ENCODE assay signal across 8 cellular contexts in the genomic region with DNA sequence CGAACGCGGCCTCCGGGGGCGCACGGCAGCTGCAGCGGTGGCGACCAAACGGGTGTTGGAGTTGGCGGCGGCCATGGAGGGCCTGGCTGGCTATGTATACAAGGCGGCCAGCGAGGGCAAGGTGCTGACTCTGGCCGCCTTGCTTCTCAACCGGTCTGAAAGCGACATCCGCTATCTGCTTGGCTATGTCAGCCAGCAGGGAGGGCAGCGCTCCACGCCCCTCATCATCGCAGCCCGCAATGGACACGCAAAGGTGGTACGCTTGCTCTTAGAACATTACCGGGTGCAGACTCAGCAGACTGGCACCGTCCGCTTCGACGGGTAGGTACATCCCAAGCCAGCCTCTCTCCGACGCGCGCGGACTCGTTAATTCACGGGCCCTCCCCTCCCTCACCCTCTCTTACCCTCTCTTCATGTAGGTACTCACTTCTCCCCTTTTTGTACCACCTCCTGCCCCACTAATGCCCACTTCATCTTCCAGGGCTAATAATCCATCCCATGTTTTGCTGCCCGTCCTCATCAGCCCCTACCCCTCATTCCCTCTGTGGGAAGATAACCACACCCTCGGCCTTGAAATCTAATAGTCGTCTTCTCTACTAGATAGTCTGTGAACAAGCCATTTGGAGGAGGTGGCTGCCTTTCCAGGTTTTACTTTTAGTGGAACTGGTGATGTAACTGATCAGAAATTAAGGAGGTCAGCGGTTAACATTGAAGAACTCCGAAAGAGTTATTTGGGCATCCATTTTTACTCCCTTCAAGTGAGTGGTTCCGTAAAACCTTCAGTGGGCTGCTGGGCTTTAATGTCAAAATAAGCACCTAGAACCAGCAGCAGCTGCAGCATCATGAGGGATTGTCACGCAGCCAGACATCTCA. TPM values are rescaled to one million over a fixed set of nuclear protein-coding genes. Genes with fewer than 3 reads are reported as not detected.
DNase-seq lines count a peak whose midpoint lies in the region; ATAC-seq and FAIRE-seq lines count a peak whose summit lies in the region.

No MANE protein-coding gene starts in this region.

- H3K36me3 Mint-ChIP-seq in dendritic cell treated with granulocyte-macrophage colony-stimulating factor and Interleukin-4, amounts not matched to agents 40 ng/mL and 50 ng/mL, for 4 days (ENCODE audit: low read depth) = peaks cover 44% of the 10 kb centered on the region

- ATAC-seq in HG02852 (IDR thresholded peaks at IDR 0.05; ENCODE audit: unreplicated experiment) = no peak

- peak; percentile 63 for FAIRE-seq in urothelium cell line (lab: Jason Lieb, UNC)

- peak overlapping the region; percentile 96 for H3K27ac Mint-ChIP-seq in dendritic cell treated with granulocyte-macrophage colony-stimulating factor and Interleukin-4, amounts not matched to agents 40 ng/mL and 50 ng/mL, for 4 days

- no peaks in the 10 kb centered on the region for H3K27me3 Mint-ChIP-seq in dendritic cell treated with granulocyte-macrophage colony-stimulating factor and Interleukin-4, amounts not matched to agents 40 ng/mL and 50 ng/mL, for 4 days

- DNase-seq in NK-92 treated with Interleukin-12 subunit alpha and Interleukin-12 subunit beta, amount 100 ng/mL, for 24 hours (lab: John Stamatoyannopoulos, UW) = peak; percentile 42
- DNase-seq in NK-92 (lab: John Stamatoyannopoulos, UW; ENCODE audit: unreplicated experiment) (no peak), HT1080 (ENCODE audit: low read depth) (peak; percentile 33), SK-N-DZ (ENCODE audit: low spot score) (peak; percentile 61), midbrain (lab: John Stamatoyannopoulos, UW) (peak; percentile 62), urothelium cell line (ENCODE audit: low spot score) (no peak)

- no peaks in the 10 kb centered on the region for H3K9me3 Mint-ChIP-seq in dendritic cell treated with granulocyte-macrophage colony-stimulating factor and Interleukin-4, amounts not matched to agents 40 ng/mL and 50 ng/mL, for 4 days

- peaks cover 59% of the 10 kb centered on the region for H3K4me1 Mint-ChIP-seq in dendritic cell treated with granulocyte-macrophage colony-stimulating factor and Interleukin-4, amounts not matched to agents 40 ng/mL and 50 ng/mL, for 4 days (ENCODE audit: low read depth)

- intact Hi-C loops in dendritic cell treated with granulocyte-macrophage colony-stimulating factor and Interleukin-4, amounts not matched to agents 40 ng/mL and 50 ng/mL, for 4 days (cut with micrococcal nuclease) = loop anchor here (2.0 kb wide), 1 partner anchor 22 kb away; no protein-coding TSS in a partner anchor

- peak overlapping the region; percentile 98 for H3K4me3 Mint-ChIP-seq in dendritic cell treated with granulocyte-macrophage colony-stimulating factor and Interleukin-4, amounts not matched to agents 40 ng/mL and 50 ng/mL, for 4 days

RNA-seq across cellular contexts. Expression of a gene that starts 1.0 kb away (rescaled TPM):
- 28.0 and 44.1 TPM in 2 replicates for total RNA-seq in HT1080 (2014; rRNA removed; shearing (Covaris generic))
- polyA plus RNA-seq in HT1080 (2015; cell fraction: cytosol; rRNA removed) = 19.1 and 22.8 TPM in 2 replicates
- polyA plus RNA-seq in HT1080 (2015; cell fraction: nucleus; rRNA removed) = 20.0 and 21.1 TPM in 2 replicates
- 26.7 and 27.8 TPM in 2 replicates for polyA plus RNA-seq in SK-N-DZ (2014; cell fraction: cytosol; rRNA removed)
- polyA plus RNA-seq in SK-N-DZ (2014; cell fraction: nucleus; rRNA removed) = 11.4 and 12.3 TPM in 2 replicates

RNA-seq across cellular contexts. Expression of a gene that starts 49.1 kb away (rescaled TPM):
- total RNA-seq in HT1080 (2014; rRNA removed; shearing (Covaris generic)) = 36.2 and 62.8 TPM in 2 replicates
- 49.2 and 51.9 TPM in 2 replicates for polyA plus RNA-seq in HT1080 (2015; cell fraction: cytosol; rRNA removed)
- 44.0 and 44.8 TPM in 2 replicates for polyA plus RNA-seq in HT1080 (2015; cell fraction: nucleus; rRNA removed)
- 79.2 and 95.4 TPM in 2 replicates for polyA plus RNA-seq in SK-N-DZ (2014; cell fraction: cytosol; rRNA removed)
- 103 and 107 TPM in 2 replicates for polyA plus RNA-seq in SK-N-DZ (2014; cell fraction: nucleus; rRNA removed)

Comparison
In these comparisons a context has a peak if more than half of its experiments do, and no peak if none do; other contexts are left out.
1. DNase-seq: peak in NK-92 treated with Interleukin-12 subunit alpha and Interleukin-12 subunit beta, amount 100 ng/mL, for 24 hours (single experiment), HT1080 (single experiment), SK-N-DZ (single experiment) and midbrain (single experiment); none in NK-92 (single experiment) and urothelium cell line (single experiment).